In genomic region chr6:53447869-53448268, GRCh38 we compare ENCODE assay signal across 9 cellular contexts.
"Had no signal": no experiment of that assay in that cellular context is flagged by ENCODE, and none has a peak within 500 bp of the region (broad histone marks: within the 10 kb centered on the region; RNA-seq: fewer than 3 reads in every experiment).

No MANE protein-coding gene starts in this region.

- FAIRE-seq: H1, H54, K562 had no signal

- H3K27ac ChIP-seq: HL-60 had no signal

- DNase-seq: H9, HCEC 1CT, IMR-90, KG1 had no signal

- H3K4me2 ChIP-seq: GM23338 had no signal

- H2AFZ ChIP-seq: GM23338 had no signal

- H3K4me3 ChIP-seq: GM23338, K562 had no signal

- ATAC-seq: GM23338, K562 had no signal
